ENCODE assay signal across 38 cellular contexts in genomic region chr14:60800409-60800808, GRCh38.
"Had no signal": no experiment of that assay in that cellular context is flagged by ENCODE, and none has a peak within 500 bp of the region (broad histone marks: within the 10 kb centered on the region; RNA-seq: fewer than 3 reads in every experiment).

No MANE protein-coding gene starts in this region.

- H3K27ac ChIP-seq: adrenal gland, ascending aorta, body of pancreas, brain microvascular endothelial cell, breast epithelium, cardiac muscle cell had no signal

- H3K27ac Mint-ChIP-seq: activated naive CD4-positive, alpha-beta T cell treated with anti-CD3 and anti-CD28 coated beads for 36 hours; activated naive CD4-positive, alpha-beta T cell treated with anti-CD3 and anti-CD28 coated beads, Interleukin-2, amount 10 ng/mL, durations not matched to agents 7 days and 5 days; activated naive CD4-positive, alpha-beta T cell treated with anti-CD3 and anti-CD28 coated beads, Interleukin-2, amount 50 U/mL, for 24 hours; activated naive CD4-positive, alpha-beta T cell treated with anti-CD3 and anti-CD28 coated beads, Interleukin-2, amount 50 U/mL, for 72 hours; activated naive CD8-positive, alpha-beta T cell; activated naive CD8-positive, alpha-beta T cell treated with anti-CD3 and anti-CD28 coated beads for 36 hours; activated naive CD8-positive, alpha-beta T cell treated with anti-CD3 and anti-CD28 coated beads, Interleukin-2, amount 50 U/mL, for 24 hours; activated T-cell treated with anti-CD3 and anti-CD28 coated beads, Interleukin-2, amount 50 U/mL, for 24 hours; activated T-cell treated with anti-CD3 and anti-CD28 coated beads, Interleukin-2, amount 50 U/mL, for 72 hours; activated T-helper 1 cell treated with anti-CD3 and anti-CD28 coated beads, Interleukin-12 subunit alpha, Interleukin-12 subunit beta, Interleukin-2, Interleukin-4 antibody, amounts not matched to agents 30 ng/mL and 10 ng/mL and 1 ng/mL, durations not matched to agents 14 hours and 24 hours and 36 hours; activated T-helper 2 cell treated with anti-CD3 and anti-CD28 coated beads, Interferon-gamma antibody, Interleukin-2, Interleukin-4, amounts not matched to agents 10 μg/mL and 5 μg/mL and 100 μg/mL, durations not matched to agents 14 hours and 24 hours and 36 hours; brain had no signal

- ATAC-seq: activated naive CD8-positive, alpha-beta T cell treated with anti-CD3 and anti-CD28 coated beads, Interleukin-2, amount 50 U/mL, for 24 hours; activated T-cell treated with anti-CD3 and anti-CD28 coated beads, Interleukin-2, amount 50 U/mL, for 4 hours; body of pancreas had no signal

- H3K4me1 Mint-ChIP-seq: activated naive CD4-positive, alpha-beta T cell treated with anti-CD3 and anti-CD28 coated beads, Interleukin-2, amount 10 ng/mL, durations not matched to agents 7 days and 5 days; activated naive CD4-positive, alpha-beta T cell treated with anti-CD3 and anti-CD28 coated beads, Interleukin-2, amount 50 U/mL, for 24 hours; activated naive CD8-positive, alpha-beta T cell treated with anti-CD3 and anti-CD28 coated beads for 36 hours; activated naive CD8-positive, alpha-beta T cell treated with anti-CD3 and anti-CD28 coated beads, Interleukin-2, amount 10 ng/mL, durations not matched to agents 7 days and 5 days; activated naive CD8-positive, alpha-beta T cell treated with anti-CD3 and anti-CD28 coated beads, Interleukin-2, amount 50 U/mL, for 24 hours; brain; central memory CD8-positive, alpha-beta T cell had no signal

- DNase-seq: activated effector memory CD4-positive, alpha-beta T cell treated with anti-CD3 and anti-CD28 coated beads, Interleukin-2, amount 50 U/mL, for 16 hours; activated effector memory CD4-positive, alpha-beta T cell treated with Interleukin-2 at 50 U/mL for 16 hours; activated gamma-delta T cell; activated gamma-delta T cell treated with Interleukin-2 at 50 U/mL for 16 hours; activated naive CD4-positive, alpha-beta T cell; activated naive CD4-positive, alpha-beta T cell treated with anti-CD3 and anti-CD28 coated beads for 36 hours; activated naive CD4-positive, alpha-beta T cell treated with anti-CD3 and anti-CD28 coated beads, Interleukin-2, amount 10 ng/mL, durations not matched to agents 7 days and 5 days; activated naive CD4-positive, alpha-beta T cell treated with anti-CD3 and anti-CD28 coated beads, Interleukin-2, amount 50 U/mL, for 16 hours; activated naive CD4-positive, alpha-beta T cell treated with Interleukin-2 at 50 U/mL for 16 hours; activated naive CD8-positive, alpha-beta T cell treated with anti-CD3 and anti-CD28 coated beads for 36 hours; activated naive CD8-positive, alpha-beta T cell treated with anti-CD3 and anti-CD28 coated beads, Interleukin-2, amount 10 ng/mL, durations not matched to agents 7 days and 5 days; activated naive CD8-positive, alpha-beta T cell treated with anti-CD3 and anti-CD28 coated beads, Interleukin-2, amount 50 U/mL, for 24 hours; activated T-cell treated with anti-CD3 and anti-CD28 coated beads, Interleukin-2, amount 50 U/mL, for 24 hours; activated T-cell treated with anti-CD3 and anti-CD28 coated beads, Interleukin-2, amount 50 U/mL, for 4 hours; activated T-cell treated with anti-CD3 and anti-CD28 coated beads, Interleukin-2, amount 50 U/mL, for 48 hours; activated T-cell treated with anti-CD3 and anti-CD28 coated beads, Interleukin-2, amount 50 U/mL, for 72 hours; adrenal gland; amniotic stem cell; amygdala; anterior cingulate cortex; aorta; body of pancreas; brain microvascular endothelial cell; caudate nucleus; central memory CD4-positive, alpha-beta T cell; cerebellar nuclear complex had no signal

- H3K9me3 ChIP-seq: adrenal gland, ascending aorta, body of pancreas, breast epithelium had no signal

- H3K4me1 ChIP-seq: adrenal gland, ascending aorta, body of pancreas, breast epithelium had no signal

- H3K36me3 Mint-ChIP-seq: activated naive CD4-positive, alpha-beta T cell treated with anti-CD3 and anti-CD28 coated beads, Interleukin-2, amount 50 U/mL, for 72 hours had no signal

- H3K27me3 Mint-ChIP-seq: activated naive CD4-positive, alpha-beta T cell treated with anti-CD3 and anti-CD28 coated beads, Interleukin-2, amount 10 ng/mL, durations not matched to agents 7 days and 5 days; activated naive CD4-positive, alpha-beta T cell treated with anti-CD3 and anti-CD28 coated beads, Interleukin-2, amount 50 U/mL, for 24 hours; activated naive CD8-positive, alpha-beta T cell; activated naive CD8-positive, alpha-beta T cell treated with anti-CD3 and anti-CD28 coated beads for 36 hours; activated naive CD8-positive, alpha-beta T cell treated with anti-CD3 and anti-CD28 coated beads, Interleukin-2, amount 10 ng/mL, durations not matched to agents 7 days and 5 days; activated naive CD8-positive, alpha-beta T cell treated with anti-CD3 and anti-CD28 coated beads, Interleukin-2, amount 50 U/mL, for 24 hours; activated T-cell treated with anti-CD3 and anti-CD28 coated beads, Interleukin-2, amount 50 U/mL, for 24 hours; brain; central memory CD8-positive, alpha-beta T cell had no signal

- H3K4me3 Mint-ChIP-seq: activated naive CD4-positive, alpha-beta T cell treated with anti-CD3 and anti-CD28 coated beads for 36 hours; activated naive CD4-positive, alpha-beta T cell treated with anti-CD3 and anti-CD28 coated beads, Interleukin-2, amount 10 ng/mL, durations not matched to agents 7 days and 5 days; activated naive CD4-positive, alpha-beta T cell treated with anti-CD3 and anti-CD28 coated beads, Interleukin-2, amount 50 U/mL, for 24 hours; activated naive CD8-positive, alpha-beta T cell; activated naive CD8-positive, alpha-beta T cell treated with anti-CD3 and anti-CD28 coated beads for 36 hours; activated naive CD8-positive, alpha-beta T cell treated with anti-CD3 and anti-CD28 coated beads, Interleukin-2, amount 10 ng/mL, durations not matched to agents 7 days and 5 days; activated naive CD8-positive, alpha-beta T cell treated with anti-CD3 and anti-CD28 coated beads, Interleukin-2, amount 50 U/mL, for 24 hours; activated T-cell treated with anti-CD3 and anti-CD28 coated beads, Interleukin-2, amount 50 U/mL, for 24 hours; activated T-cell treated with anti-CD3 and anti-CD28 coated beads, Interleukin-2, amount 50 U/mL, for 4 hours; activated T-cell treated with anti-CD3 and anti-CD28 coated beads, Interleukin-2, amount 50 U/mL, for 72 hours; activated T-helper 1 cell treated with anti-CD3 and anti-CD28 coated beads, Interleukin-12 subunit alpha, Interleukin-12 subunit beta, Interleukin-2, Interleukin-4 antibody, amounts not matched to agents 30 ng/mL and 10 ng/mL and 1 ng/mL, durations not matched to agents 14 hours and 24 hours and 36 hours; brain; central memory CD8-positive, alpha-beta T cell had no signal

- H3K9me3 Mint-ChIP-seq: activated naive CD4-positive, alpha-beta T cell treated with anti-CD3 and anti-CD28 coated beads for 36 hours; activated naive CD4-positive, alpha-beta T cell treated with anti-CD3 and anti-CD28 coated beads, Interleukin-2, amount 10 ng/mL, durations not matched to agents 7 days and 5 days; activated naive CD4-positive, alpha-beta T cell treated with anti-CD3 and anti-CD28 coated beads, Interleukin-2, amount 50 U/mL, for 72 hours; activated naive CD8-positive, alpha-beta T cell treated with anti-CD3 and anti-CD28 coated beads for 36 hours; activated naive CD8-positive, alpha-beta T cell treated with anti-CD3 and anti-CD28 coated beads, Interleukin-2, amount 10 ng/mL, durations not matched to agents 7 days and 5 days; activated T-cell treated with anti-CD3 and anti-CD28 coated beads, Interleukin-2, amount 50 U/mL, for 24 hours; activated T-cell treated with anti-CD3 and anti-CD28 coated beads, Interleukin-2, amount 50 U/mL, for 4 hours; activated T-cell treated with anti-CD3 and anti-CD28 coated beads, Interleukin-2, amount 50 U/mL, for 72 hours; activated T-helper 1 cell treated with anti-CD3 and anti-CD28 coated beads, Interleukin-12 subunit alpha, Interleukin-12 subunit beta, Interleukin-2, Interleukin-4 antibody, amounts not matched to agents 30 ng/mL and 10 ng/mL and 1 ng/mL, durations not matched to agents 14 hours and 24 hours and 36 hours; activated T-helper 2 cell treated with anti-CD3 and anti-CD28 coated beads, Interferon-gamma antibody, Interleukin-2, Interleukin-4, amounts not matched to agents 10 μg/mL and 5 μg/mL and 100 μg/mL, durations not matched to agents 14 hours and 24 hours and 36 hours; brain; central memory CD8-positive, alpha-beta T cell had no signal

- H3K36me3 ChIP-seq: adrenal gland, brain microvascular endothelial cell, breast epithelium had no signal

- FAIRE-seq: bronchial epithelial cell, colon had no signal

- H3K27me3 ChIP-seq: adrenal gland, ascending aorta, body of pancreas, brain microvascular endothelial cell, breast epithelium, cardiac muscle cell had no signal

- H3K4me3 ChIP-seq: adrenal gland, ascending aorta, body of pancreas, breast epithelium, cardiac muscle cell had no signal
